ENCODE assay signal across 33 cellular contexts in the genomic region with DNA sequence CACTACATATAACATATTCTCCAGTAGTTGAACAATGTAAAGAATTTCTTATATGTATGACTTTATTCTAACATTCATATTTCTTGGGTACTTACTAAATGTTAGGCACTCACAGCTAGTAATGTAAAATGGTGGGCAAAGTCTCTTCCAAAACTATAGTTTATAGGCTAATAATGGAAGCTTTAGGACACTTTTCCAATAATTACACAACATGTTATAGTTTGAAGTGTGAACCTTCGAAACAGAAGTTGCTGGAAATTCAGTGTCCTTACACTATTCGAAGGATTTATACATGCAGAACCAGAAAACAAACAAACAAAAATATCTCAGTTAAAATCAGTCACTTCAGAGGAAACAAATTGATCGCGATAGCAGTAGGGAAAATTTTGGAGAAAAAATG.
"Had no signal": no experiment of that assay in that cellular context is flagged by ENCODE, and none has a peak within 500 bp of the region (broad histone marks: within the 10 kb centered on the region; RNA-seq: fewer than 3 reads in every experiment).

No MANE protein-coding gene starts in this region.

- FAIRE-seq: astrocyte, bronchial epithelial cell had no signal

- DNase-seq: activated effector memory CD4-positive, alpha-beta T cell treated with anti-CD3 and anti-CD28 coated beads, Interleukin-2, amount 50 U/mL, for 16 hours; activated effector memory CD4-positive, alpha-beta T cell treated with Interleukin-2 at 50 U/mL for 16 hours; activated gamma-delta T cell; activated gamma-delta T cell treated with Interleukin-2 at 50 U/mL for 16 hours; activated naive CD4-positive, alpha-beta T cell; activated naive CD4-positive, alpha-beta T cell treated with anti-CD3 and anti-CD28 coated beads for 36 hours; activated naive CD4-positive, alpha-beta T cell treated with anti-CD3 and anti-CD28 coated beads, Interleukin-2, amount 10 ng/mL, durations not matched to agents 7 days and 5 days; activated naive CD4-positive, alpha-beta T cell treated with anti-CD3 and anti-CD28 coated beads, Interleukin-2, amount 50 U/mL, for 16 hours; activated naive CD4-positive, alpha-beta T cell treated with Interleukin-2 at 50 U/mL for 16 hours; activated naive CD8-positive, alpha-beta T cell treated with anti-CD3 and anti-CD28 coated beads for 36 hours; activated naive CD8-positive, alpha-beta T cell treated with anti-CD3 and anti-CD28 coated beads, Interleukin-2, amount 10 ng/mL, durations not matched to agents 7 days and 5 days; activated naive CD8-positive, alpha-beta T cell treated with anti-CD3 and anti-CD28 coated beads, Interleukin-2, amount 50 U/mL, for 24 hours; activated T-cell treated with anti-CD3 and anti-CD28 coated beads, Interleukin-2, amount 50 U/mL, for 24 hours; activated T-cell treated with anti-CD3 and anti-CD28 coated beads, Interleukin-2, amount 50 U/mL, for 4 hours; activated T-cell treated with anti-CD3 and anti-CD28 coated beads, Interleukin-2, amount 50 U/mL, for 48 hours; activated T-cell treated with anti-CD3 and anti-CD28 coated beads, Interleukin-2, amount 50 U/mL, for 72 hours; adrenal gland; amniotic stem cell; amygdala; anterior cingulate cortex; aorta; body of pancreas; brain microvascular endothelial cell; caudate nucleus; central memory CD4-positive, alpha-beta T cell; cerebellar nuclear complex had no signal

- H3K4me3 ChIP-seq: adrenal gland, ascending aorta, body of pancreas, breast epithelium, cardiac muscle cell had no signal

- H3K27me3 ChIP-seq: adrenal gland, ascending aorta, body of pancreas, brain microvascular endothelial cell, cardiac muscle cell had no signal

- H3K4me1 ChIP-seq: adrenal gland, ascending aorta, body of pancreas, breast epithelium had no signal

- ATAC-seq: activated naive CD4-positive, alpha-beta T cell treated with anti-CD3 and anti-CD28 coated beads, Interleukin-2, amount 50 U/mL, for 72 hours; activated naive CD8-positive, alpha-beta T cell treated with anti-CD3 and anti-CD28 coated beads, Interleukin-2, amount 50 U/mL, for 24 hours; activated T-cell treated with anti-CD3 and anti-CD28 coated beads, Interleukin-2, amount 50 U/mL, for 4 hours; activated T-cell treated with anti-CD3 and anti-CD28 coated beads, Interleukin-2, amount 50 U/mL, for 72 hours; activated T-helper 17 cell treated with anti-CD3 and anti-CD28 coated beads, Interleukin-2, amount 50 U/mL, for 72 hours; body of pancreas had no signal

- H3K36me3 ChIP-seq: adrenal gland, ascending aorta, brain microvascular endothelial cell, breast epithelium, cardiac muscle cell had no signal

- H3K27ac ChIP-seq: adrenal gland, ascending aorta, body of pancreas, brain microvascular endothelial cell, breast epithelium, cardiac muscle cell had no signal

- H3K9me3 ChIP-seq: adrenal gland, ascending aorta, body of pancreas, breast epithelium had no signal
